In the genomic region with DNA sequence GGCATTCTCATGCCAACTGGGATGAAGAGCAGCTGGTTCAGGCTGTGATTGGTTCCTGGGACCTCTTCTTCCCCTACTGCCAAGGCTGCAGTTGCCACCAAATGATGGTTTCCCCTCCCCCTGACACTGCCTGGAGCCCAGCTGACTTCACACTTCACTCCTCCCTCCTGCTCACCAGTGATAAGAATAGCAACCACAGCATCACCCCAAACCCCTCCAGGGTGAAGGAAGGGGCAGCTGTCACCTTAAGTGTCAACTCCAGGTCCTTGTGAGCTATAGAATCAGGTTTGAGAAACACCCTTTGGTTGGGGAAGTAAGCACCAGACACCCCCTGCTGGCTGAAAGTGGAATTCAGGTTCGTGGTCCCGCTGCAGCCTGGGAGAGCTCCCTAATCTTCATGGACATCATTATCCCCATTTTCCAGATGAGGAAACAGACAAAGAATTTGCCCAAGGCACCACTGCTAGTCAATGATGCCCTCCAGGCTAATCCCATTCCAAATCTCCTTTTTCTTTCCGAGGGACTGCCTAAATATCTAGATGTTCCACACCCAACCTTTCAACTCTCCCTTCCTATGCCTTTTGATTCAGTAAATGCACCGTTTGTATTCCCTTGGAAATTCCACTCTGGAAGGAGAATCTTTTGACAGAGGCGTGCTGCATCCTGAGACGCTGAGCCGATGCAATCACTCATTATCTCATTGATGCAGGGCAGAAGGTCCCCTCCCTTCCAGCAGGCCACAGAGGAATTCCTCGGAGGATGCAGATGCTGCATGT, we compare ENCODE assay signal across 8 cellular contexts. TPM values are rescaled to one million over a fixed set of nuclear protein-coding genes. Genes with fewer than 3 reads are reported as not detected.
DNase-seq lines count a peak whose midpoint lies in the region; ATAC-seq and TF ChIP-seq lines count a peak whose summit lies in the region.

No MANE protein-coding gene starts in this region.

- H3K36me3 Mint-ChIP-seq in T-helper 2 cell treated with Interferon-gamma antibody and Interleukin-4, amounts not matched to agents 5 μg/mL and 100 μg/mL, for 36 hours (ENCODE audit: low read depth): no peaks in the 10 kb centered on the region

- H3K4me3 ChIP-seq in KMS-11 (IDR thresholded peaks at IDR 0.05; ENCODE audit: insufficient read depth, low read depth, low read length) (no peak overlapping the region), breast epithelium (no peak overlapping the region)

- H3K4me1 Mint-ChIP-seq in T-helper 2 cell treated with Interferon-gamma antibody and Interleukin-4, amounts not matched to agents 5 μg/mL and 100 μg/mL, for 36 hours (ENCODE audit: low read depth): peaks cover 2% of the 10 kb centered on the region

- H3K36me3 ChIP-seq in KMS-11 (ENCODE audit: insufficient read depth): no peaks in the 10 kb centered on the region
- no peaks in the 10 kb centered on the region for H3K36me3 ChIP-seq in breast epithelium

- H3K79me2 ChIP-seq in KMS-11 (ENCODE audit: insufficient read depth, low read depth): no peaks in the 10 kb centered on the region

- intact Hi-C loops in breast epithelium (cut with DNase I; ENCODE audit: low total_unique reads): no loop called here

- no peaks in the 10 kb centered on the region for H4K20me1 ChIP-seq in KMS-11 (ENCODE audit: insufficient read depth)

- H3K4me2 ChIP-seq in KMS-11: no peak overlapping the region

- H3K4me3 Mint-ChIP-seq in T-helper 2 cell treated with Interferon-gamma antibody and Interleukin-4, amounts not matched to agents 5 μg/mL and 100 μg/mL, for 36 hours: no peak overlapping the region

- H3K27me3 ChIP-seq in KMS-11 (ENCODE audit: insufficient read depth, low read depth) (no peaks in the 10 kb centered on the region), breast epithelium (peaks cover 2 to 22% of the 10 kb centered on the region in 2 donors)

- no peaks in the 10 kb centered on the region for H3K4me1 ChIP-seq in KMS-11 (ENCODE audit: low read depth, poor library complexity, severe bottlenecking)
- H3K4me1 ChIP-seq in breast epithelium: no peaks in the 10 kb centered on the region

- peaks cover 3% of the 10 kb centered on the region for H3K27me3 Mint-ChIP-seq in T-helper 2 cell treated with Interferon-gamma antibody and Interleukin-4, amounts not matched to agents 5 μg/mL and 100 μg/mL, for 36 hours (ENCODE audit: low read depth)

- TF ChIP-seq CTCF in KMS-11 (conservative IDR thresholded peaks at IDR 0.05; ENCODE audit: low read depth, low read length) (peak; percentile 80), breast epithelium (IDR thresholded peaks at IDR 0.05) (peak in 2 of 3 donors; percentile 40 to 61)

- DNase-seq in EH (ENCODE audit: low read depth): peak; percentile 44
- peak; percentile 17 for DNase-seq in T-helper 2 cell treated with Interferon-gamma antibody and Interleukin-4, amounts not matched to agents 5 μg/mL and 100 μg/mL, for 36 hours (ENCODE audit: low spot score)
- no peak for DNase-seq in breast epithelium (ENCODE audit: low spot score in 2 of 2)
- peak; percentile 51 for DNase-seq in kidney tubule cell (ENCODE audit: low spot score)
- DNase-seq in stimulated activated CD4-positive, alpha-beta T cell treated with anti-CD3 and anti-CD28 coated beads, TNF-alpha, amount 100 ng/mL, for 1 hour (ENCODE audit: low read depth in 3 of 3, low spot score in 1 of 3): peak in 2 of 3 donors; percentile 6 to 30

- no peak for TF ChIP-seq POLR2A in breast epithelium (IDR thresholded peaks at IDR 0.05)

- no peak overlapping the region for H2AFZ ChIP-seq in KMS-11 (ENCODE audit: low read depth)

- no peak overlapping the region for H3K27ac ChIP-seq in KMS-11
- no peak overlapping the region for H3K27ac ChIP-seq in breast epithelium

- H3K9me3 Mint-ChIP-seq in T-helper 2 cell treated with Interferon-gamma antibody and Interleukin-4, amounts not matched to agents 5 μg/mL and 100 μg/mL, for 36 hours: no peaks in the 10 kb centered on the region

- no peaks in the 10 kb centered on the region for H3K9me3 ChIP-seq in breast epithelium

- no peak for ATAC-seq in GM21528 (IDR thresholded peaks at IDR 0.05; ENCODE audit: low FRiP score, unreplicated experiment)
- ATAC-seq in HG02870 (IDR thresholded peaks at IDR 0.05; ENCODE audit: unreplicated experiment): no peak

- no peak overlapping the region for H3K9ac ChIP-seq in KMS-11

- H3K27ac Mint-ChIP-seq in T-helper 2 cell treated with Interferon-gamma antibody and Interleukin-4, amounts not matched to agents 5 μg/mL and 100 μg/mL, for 36 hours: no peak overlapping the region

RNA-seq across cellular contexts. Expression of a gene that starts 50.5 kb away (rescaled TPM):
- 10 to 100 TPM; 26.9 to 33.1 (median 27.1) TPM for total RNA-seq in breast epithelium

Comparison
In these comparisons a context has a peak if more than half of its experiments do, and no peak if none do; other contexts are left out.
1. DNase-seq: peak in EH (single experiment), T-helper 2 cell treated with Interferon-gamma antibody and Interleukin-4, amounts not matched to agents 5 μg/mL and 100 μg/mL, for 36 hours (single experiment), kidney tubule cell (single experiment) and stimulated activated CD4-positive, alpha-beta T cell treated with anti-CD3 and anti-CD28 coated beads, TNF-alpha, amount 100 ng/mL, for 1 hour (2 of 3); none in breast epithelium (0 of 2).